11 cellular contexts compared by ENCODE assay signal in the genomic region with DNA sequence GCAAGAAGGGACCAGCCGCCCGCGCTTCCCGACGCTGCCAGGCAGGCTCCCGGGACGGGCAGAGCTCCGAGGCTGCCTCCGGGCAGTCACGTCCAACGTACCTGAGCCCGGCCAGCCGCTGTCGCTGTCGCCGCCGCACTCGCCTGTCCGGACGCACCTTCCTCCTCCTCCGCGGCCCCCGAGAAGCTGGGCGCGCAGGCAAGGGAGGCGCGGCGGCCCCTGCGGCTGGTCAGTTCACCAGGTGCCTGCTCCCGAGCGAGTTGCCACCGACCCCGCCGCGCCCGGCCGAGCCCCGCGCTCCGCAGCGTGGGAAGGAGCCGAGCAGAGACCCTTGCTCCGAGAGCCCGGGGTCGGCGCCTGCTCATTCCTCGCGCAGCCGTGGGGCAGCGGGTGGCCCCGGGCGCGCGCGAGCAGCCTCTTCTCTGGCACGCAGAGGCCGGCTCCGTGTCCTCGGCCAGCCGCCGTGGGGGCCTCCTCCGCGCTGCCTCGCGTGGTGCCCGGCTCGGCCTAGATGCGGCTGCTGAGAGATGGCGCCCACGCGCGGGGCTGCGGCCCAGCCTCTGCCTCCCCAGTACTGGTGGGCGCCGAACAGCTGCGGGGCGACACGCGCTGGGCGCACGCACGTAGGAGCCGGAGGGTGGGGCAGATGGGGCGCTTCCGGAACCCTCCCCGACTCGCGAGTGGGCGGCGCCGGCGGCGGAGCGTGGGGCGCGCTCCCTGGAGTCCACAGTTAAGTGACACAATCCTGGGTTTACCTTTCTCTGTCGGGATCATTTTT.
DNase-seq lines count a peak whose midpoint lies in the region; ATAC-seq and TF ChIP-seq lines count a peak whose summit lies in the region.
"Had no signal": no experiment of that assay in that cellular context is flagged by ENCODE, and none has a peak within 500 bp of the region (broad histone marks: within the 10 kb centered on the region; RNA-seq: fewer than 3 reads in every experiment).

No MANE protein-coding gene starts in this region.

- H3K36me3 ChIP-seq in endodermal cell (ENCODE audit: control insufficient read depth, insufficient read depth, low read length): no peaks in the 10 kb centered on the region
- no peaks in the 10 kb centered on the region for H3K36me3 ChIP-seq in subcutaneous abdominal adipose tissue (ENCODE audit: control insufficient read depth in 5 of 5, insufficient read depth in 5 of 5, low read length in 5 of 5)
- H3K36me3 ChIP-seq in BE2C: no peaks in the 10 kb centered on the region
- H3K36me3 ChIP-seq: tibial artery had no signal

- H3K27ac Mint-ChIP-seq in endodermal cell (no peak overlapping the region), immature natural killer cell (no peak overlapping the region)

- ATAC-seq in HG03520 (IDR thresholded peaks at IDR 0.05; ENCODE audit: unreplicated experiment): no peak

- H3K27me3 Mint-ChIP-seq in endodermal cell (ENCODE audit: insufficient read depth) (peaks cover 48% of the 10 kb centered on the region), immature natural killer cell (ENCODE audit: low read depth in 3 of 3) (peaks cover 4 to 14% (median 11%) of the 10 kb centered on the region in 3 donors)

- no peak overlapping the region for H3K27ac ChIP-seq in endodermal cell (ENCODE audit: low read depth, low read length)
- H3K27ac ChIP-seq in subcutaneous abdominal adipose tissue (ENCODE audit: low read depth, low read length): no peak overlapping the region
- H3K27ac ChIP-seq: tibial artery had no signal

- H3K27me3 ChIP-seq in endodermal cell (ENCODE audit: control insufficient read depth, insufficient read depth, low read length, poor library complexity, severe bottlenecking) (peaks cover 37% of the 10 kb centered on the region), subcutaneous abdominal adipose tissue (ENCODE audit: control insufficient read depth in 5 of 5, insufficient read depth in 4 of 5, low read length in 5 of 5) (peaks cover 0 to 20% (median 13%) of the 10 kb centered on the region in 5 donors), BE2C (no peaks in the 10 kb centered on the region)

- TF ChIP-seq CTCF in endodermal cell (conservative IDR thresholded peaks at IDR 0.05) (no peak), BE2C (IDR thresholded peaks at IDR 0.05; ENCODE audit: low read depth, low read length) (no peak)

- H3K9ac ChIP-seq in endodermal cell (ENCODE audit: extremely low read depth, low read length, poor library complexity, severe bottlenecking): no peak overlapping the region
- no peak overlapping the region for H3K9ac ChIP-seq in subcutaneous abdominal adipose tissue (ENCODE audit: low read length in 5 of 5)

- H3K36me3 Mint-ChIP-seq in endodermal cell (ENCODE audit: low read depth): no peaks in the 10 kb centered on the region
- H3K36me3 Mint-ChIP-seq in immature natural killer cell: peaks cover 0 to 6% (median 4%) of the 10 kb centered on the region in 3 donors

- H3K4me3 ChIP-seq in endodermal cell (ENCODE audit: low read length) (peak overlapping the region; percentile 60), subcutaneous abdominal adipose tissue (ENCODE audit: low read depth in 1 of 5, low read length in 5 of 5) (peak overlapping the region in 3 of 5 donors; percentile 9 to 61 (median 59)), BE2C (ENCODE audit: low read depth, low read length) (no peak overlapping the region)
- H3K4me3 ChIP-seq: tibial artery had no signal

- H3K9me3 Mint-ChIP-seq in endodermal cell (no peaks in the 10 kb centered on the region), immature natural killer cell (peaks cover 4 to 25% (median 8%) of the 10 kb centered on the region in 6 donors)

- H3K4me3 Mint-ChIP-seq in endodermal cell (peak overlapping the region; percentile 42), immature natural killer cell (peak overlapping the region in 1 of 5 donors; percentile 62)

- DNase-seq in NCI-H2227 treated with DMSO at 0.1 percent for 48 hours (lab: John Stamatoyannopoulos, UW) (peak; percentile 44), endodermal cell (peak; percentile 81), islet precursor cell (peak; percentile 61), immature natural killer cell (no peak), BE2C (no peak)
- DNase-seq: Caco-2, NCI-H1105, NCI-H524, tibial artery had no signal

- H3K9me3 ChIP-seq in endodermal cell (ENCODE audit: control insufficient read depth, low read length): no peaks in the 10 kb centered on the region
- H3K9me3 ChIP-seq in subcutaneous abdominal adipose tissue (ENCODE audit: control insufficient read depth in 5 of 5, low read length in 5 of 5): peaks cover 0 to 2% (median 0%) of the 10 kb centered on the region in 5 donors
- H3K9me3 ChIP-seq in BE2C: no peaks in the 10 kb centered on the region; the same call in 1 of the 2 replicates

- WGBS in endodermal cell (ENCODE audit: insufficient coverage in 1 of 2, insufficient read length in 1 of 2), 2 experiments: 3 to 6% methylated on average over 32 to 97 of the region's 97 CpGs

- H3K4me1 Mint-ChIP-seq in endodermal cell: no peaks in the 10 kb centered on the region
- peaks cover 4 to 11% of the 10 kb centered on the region in 2 donors for H3K4me1 Mint-ChIP-seq in immature natural killer cell

- H3K4me1 ChIP-seq in endodermal cell (ENCODE audit: control insufficient read depth, insufficient read depth, low read length) (no peaks in the 10 kb centered on the region), subcutaneous abdominal adipose tissue (ENCODE audit: control insufficient read depth in 5 of 5, insufficient read depth in 5 of 5, low read length in 5 of 5) (peaks cover 0 to 10% (median 10%) of the 10 kb centered on the region in 5 donors), BE2C (no peaks in the 10 kb centered on the region)
- H3K4me1 ChIP-seq: Caco-2 had no signal

Comparison
In these comparisons a context has a peak if more than half of its experiments do, and no peak if none do; other contexts are left out.
1. DNase-seq: peak in NCI-H2227 treated with DMSO at 0.1 percent for 48 hours (single experiment), endodermal cell (single experiment) and islet precursor cell (single experiment); none in immature natural killer cell (0 of 3) and BE2C (single experiment).